ENCODE assay signal across 15 cellular contexts in genomic region chr6:148074735-148075134, GRCh38.
DNase-seq lines count a peak whose midpoint lies in the region; ATAC-seq and TF ChIP-seq lines count a peak whose summit lies in the region.
"Had no signal": no experiment of that assay in that cellular context is flagged by ENCODE, and none has a peak within 500 bp of the region (broad histone marks: within the 10 kb centered on the region; RNA-seq: fewer than 3 reads in every experiment).

No MANE protein-coding gene starts in this region.

- H3K9me3 ChIP-seq in SK-N-MC (ENCODE audit: low read depth, low read length), result 0 out of 2 replicates have a peak, but pooled peaks cover 11% of the 10 kb centered on the region

- TF ChIP-seq CTCF in GM12865 (IDR thresholded peaks at IDR 0.05; ENCODE audit: insufficient read depth, low read depth, low read length, missing control alignments) (no peak), glutamatergic neuron (IDR thresholded peaks at IDR 0.05; ENCODE audit: partially characterized antibody, unreplicated experiment) (no peak)

- no peak overlapping the region for H3K4me3 ChIP-seq in GM12865 (ENCODE audit: low read depth, low read length)
- H3K4me3 ChIP-seq in SK-N-MC, result no peak overlapping the region
- H3K4me3 ChIP-seq: right atrium auricular region had no signal

- peak; percentile 9 for DNase-seq in GM12865 (ENCODE audit: low read depth)
- no peak for DNase-seq in SK-N-MC (ENCODE audit: low read depth, low spot score)
- DNase-seq in glutamatergic neuron, result no peak
- DNase-seq in substantia nigra (lab: John Stamatoyannopoulos, UW), result no peak
- no peak for DNase-seq in GOT3 (lab: John Stamatoyannopoulos, UW)
- DNase-seq: activated CD4-positive, alpha-beta T cell treated with anti-CD3 and anti-CD28 coated beads, Interleukin-2, amount 50 U/mL, for 4 hours; amniotic stem cell; immature natural killer cell; NCI-H2081 treated with DMSO at 0.1 percent for 48 hours; stimulated activated CD4-positive, alpha-beta T cell treated with anti-CD3 and anti-CD28 coated beads, Interleukin-4, amount 100 ng/mL, for 24 hours had no signal

- no peak overlapping the region for H3K9ac ChIP-seq in SK-N-MC (ENCODE audit: insufficient read length)

- H3K27ac ChIP-seq in SK-N-MC (peak overlapping the region; percentile 45; the same call in 1 of the 2 replicates), substantia nigra (ENCODE audit: low read depth, low read length, poor library complexity, severe bottlenecking) (no peak overlapping the region)
- H3K27ac ChIP-seq: right atrium auricular region had no signal

- peaks cover 12% of the 10 kb centered on the region for H3K9me3 Mint-ChIP-seq in glutamatergic neuron (ENCODE audit: unreplicated experiment)

- H3K27me3 Mint-ChIP-seq in glutamatergic neuron (ENCODE audit: unreplicated experiment), result no peaks in the 10 kb centered on the region

- H3K27ac Mint-ChIP-seq in glutamatergic neuron (ENCODE audit: unreplicated experiment), result no peak overlapping the region
- H3K27ac Mint-ChIP-seq: immature natural killer cell had no signal

- no peak overlapping the region for H3K4me3 Mint-ChIP-seq in glutamatergic neuron (ENCODE audit: unreplicated experiment)
- H3K4me3 Mint-ChIP-seq: immature natural killer cell, neural crest cell had no signal

- peaks cover 20% of the 10 kb centered on the region for H3K4me1 Mint-ChIP-seq in glutamatergic neuron (ENCODE audit: low read depth, unreplicated experiment)
- H3K4me1 Mint-ChIP-seq: immature natural killer cell had no signal

- H3K36me3 ChIP-seq in SK-N-MC (ENCODE audit: insufficient read depth, low read length), result no peaks in the 10 kb centered on the region
- H3K36me3 ChIP-seq: right atrium auricular region had no signal

- H3K36me3 Mint-ChIP-seq in glutamatergic neuron (ENCODE audit: unreplicated experiment), result peaks cover 5% of the 10 kb centered on the region
- H3K36me3 Mint-ChIP-seq: immature natural killer cell had no signal

- peak; percentile 79 for ATAC-seq in GM19043 (IDR thresholded peaks at IDR 0.05; ENCODE audit: low read depth, unreplicated experiment)
- peak; percentile 87 for ATAC-seq in HG02870 (IDR thresholded peaks at IDR 0.05; ENCODE audit: unreplicated experiment)
- ATAC-seq in GM21367 (IDR thresholded peaks at IDR 0.05; ENCODE audit: unreplicated experiment), result no peak
